In the genomic region with DNA sequence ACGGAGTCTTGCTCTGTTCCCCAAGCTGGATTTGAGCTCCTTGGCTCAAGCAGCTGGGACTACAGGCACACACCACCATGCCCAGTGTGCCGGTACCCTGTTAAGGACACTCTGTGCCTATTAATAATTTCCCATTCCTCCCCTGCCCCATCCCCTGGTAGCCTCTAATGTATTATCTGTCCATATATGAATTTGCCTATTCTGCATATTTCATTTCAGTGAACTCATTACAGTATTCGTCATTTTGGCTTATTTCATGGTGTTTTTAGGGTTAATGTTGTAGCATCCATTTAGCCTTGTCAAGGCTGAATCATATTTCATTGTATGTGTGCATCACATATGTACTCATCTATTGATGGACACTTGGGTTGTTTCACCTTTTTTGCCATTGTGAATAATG, we compare ENCODE assay signal across 16 cellular contexts. TPM values are rescaled to one million over a fixed set of nuclear protein-coding genes. Genes with fewer than 3 reads are reported as not detected.
DNase-seq lines count a peak whose midpoint lies in the region; ATAC-seq and TF ChIP-seq lines count a peak whose summit lies in the region.
"Had no signal": no experiment of that assay in that cellular context is flagged by ENCODE, and none has a peak within 500 bp of the region (broad histone marks: within the 10 kb centered on the region; RNA-seq: fewer than 3 reads in every experiment).

No MANE protein-coding gene starts in this region.

- peaks cover 3% of the 10 kb centered on the region; the same call in 1 of the 2 replicates for H4K20me1 ChIP-seq in GM23248 (ENCODE audit: insufficient read depth)

- intact Hi-C loops in A673 (cut with micrococcal nuclease; ENCODE audit: unreplicated experiment), result no loop called here
- intact Hi-C loops in activated T-helper 2 cell treated with anti-CD3 and anti-CD28 coated beads, Interferon-gamma antibody, Interleukin-2, Interleukin-4, amounts not matched to agents 10 μg/mL and 5 μg/mL and 100 μg/mL, durations not matched to agents 14 hours and 24 hours and 36 hours (cut with micrococcal nuclease), result no loop called here

- H3K36me3 ChIP-seq in A673 (ENCODE audit: insufficient read depth, low read length, poor library complexity, severe bottlenecking) (peaks cover 50% of the 10 kb centered on the region), GM23248 (ENCODE audit: low read depth) (peaks cover 34% of the 10 kb centered on the region)

- H2AFZ ChIP-seq in GM23248, result no peak overlapping the region

- H3K4me1 ChIP-seq in A673 (ENCODE audit: insufficient read depth, low read length, poor library complexity, severe bottlenecking), result peaks cover 6% of the 10 kb centered on the region
- H3K4me1 ChIP-seq in GM23248 (ENCODE audit: insufficient read depth), result peaks cover 24% of the 10 kb centered on the region

- in situ Hi-C loops in GM23248 (cut with MboI), result no loop called here

- H3K9me3 Mint-ChIP-seq in activated T-helper 2 cell treated with anti-CD3 and anti-CD28 coated beads, Interferon-gamma antibody, Interleukin-2, Interleukin-4, amounts not matched to agents 10 μg/mL and 5 μg/mL and 100 μg/mL, durations not matched to agents 14 hours and 24 hours and 36 hours, result no peaks in the 10 kb centered on the region
- no peaks in the 10 kb centered on the region for H3K9me3 Mint-ChIP-seq in memory B cell

- no peak for ATAC-seq in memory B cell (ENCODE audit: low read depth)
- no peak for ATAC-seq in HG03135 (IDR thresholded peaks at IDR 0.05; ENCODE audit: unreplicated experiment)
- ATAC-seq: heart right ventricle had no signal

- H3F3A ChIP-seq in GM23248 (ENCODE audit: insufficient read depth), result peaks cover 13% of the 10 kb centered on the region

- no peaks in the 10 kb centered on the region for H3K27me3 Mint-ChIP-seq in activated T-helper 2 cell treated with anti-CD3 and anti-CD28 coated beads, Interferon-gamma antibody, Interleukin-2, Interleukin-4, amounts not matched to agents 10 μg/mL and 5 μg/mL and 100 μg/mL, durations not matched to agents 14 hours and 24 hours and 36 hours (ENCODE audit: low read depth)
- no peaks in the 10 kb centered on the region for H3K27me3 Mint-ChIP-seq in memory B cell

- H3K4me1 Mint-ChIP-seq in activated T-helper 2 cell treated with anti-CD3 and anti-CD28 coated beads, Interferon-gamma antibody, Interleukin-2, Interleukin-4, amounts not matched to agents 10 μg/mL and 5 μg/mL and 100 μg/mL, durations not matched to agents 14 hours and 24 hours and 36 hours (ENCODE audit: low read depth), result peaks cover 15% of the 10 kb centered on the region
- peaks cover 20% of the 10 kb centered on the region for H3K4me1 Mint-ChIP-seq in memory B cell

- POLR2A ChIA-PET in A673 (lab: Charles Lee; ENCODE audit: low non-redundant PET), result no interaction called here

- TF ChIP-seq CTCF in A673 (conservative IDR thresholded peaks at IDR 0.05; ENCODE audit: low read depth, low read length), result no peak

- H3K9me3 ChIP-seq in A673 (ENCODE audit: low read depth, low read length, poor library complexity, severe bottlenecking) (no peaks in the 10 kb centered on the region), GM23248 (ENCODE audit: low read depth) (no peaks in the 10 kb centered on the region)
- H3K9me3 ChIP-seq: heart right ventricle, stomach had no signal

- H3K27ac ChIP-seq in A673 (ENCODE audit: low read depth, low read length, poor library complexity, severe bottlenecking) (no peak overlapping the region), GM23248 (no peak overlapping the region), substantia nigra (ENCODE audit: low read depth, low read length, poor library complexity, severe bottlenecking) (no peak overlapping the region)
- H3K27ac ChIP-seq: dorsolateral prefrontal cortex, heart right ventricle, HL-60, stomach had no signal

- peak overlapping the region; percentile 16 for H3K4me3 ChIP-seq in A673 (ENCODE audit: low read depth, low read length, poor library complexity, severe bottlenecking)
- H3K4me3 ChIP-seq in GM23248, result 0 out of 2 replicates have a peak overlapping the region, but pooled peaks have one; percentile 3

- 85 to 90% methylated on average over 3 of the region's 3 CpGs for WGBS in GM23248 (ENCODE audit: low coverage in 1 of 2, low lambda C conversion rate in 2 of 2, missing lambda C conversion rate in 2 of 2), 2 experiments

- H3K9me2 ChIP-seq in GM23248 (ENCODE audit: insufficient read depth), result no peaks in the 10 kb centered on the region

- H3K9ac ChIP-seq in GM23248, result no peak overlapping the region

- H3K27ac Mint-ChIP-seq in activated T-helper 2 cell treated with anti-CD3 and anti-CD28 coated beads, Interferon-gamma antibody, Interleukin-2, Interleukin-4, amounts not matched to agents 10 μg/mL and 5 μg/mL and 100 μg/mL, durations not matched to agents 14 hours and 24 hours and 36 hours, result peak overlapping the region; percentile 63
- no peak overlapping the region for H3K27ac Mint-ChIP-seq in memory B cell

- CTCF ChIA-PET in A673 (lab: Charles Lee), result no interaction called here

- peak overlapping the region; percentile 8 for H3K4me2 ChIP-seq in GM23248 (ENCODE audit: unreplicated experiment)

- peak overlapping the region; percentile 70 for H3K4me3 Mint-ChIP-seq in activated T-helper 2 cell treated with anti-CD3 and anti-CD28 coated beads, Interferon-gamma antibody, Interleukin-2, Interleukin-4, amounts not matched to agents 10 μg/mL and 5 μg/mL and 100 μg/mL, durations not matched to agents 14 hours and 24 hours and 36 hours (ENCODE audit: low read depth)
- H3K4me3 Mint-ChIP-seq in memory B cell, result peak overlapping the region; percentile 41

- no TSS peak for BruUV-seq in A673 (replicated peaks; lab: Mats Ljungman, UMichigan)

- peaks cover 49% of the 10 kb centered on the region for H3K36me3 Mint-ChIP-seq in activated T-helper 2 cell treated with anti-CD3 and anti-CD28 coated beads, Interferon-gamma antibody, Interleukin-2, Interleukin-4, amounts not matched to agents 10 μg/mL and 5 μg/mL and 100 μg/mL, durations not matched to agents 14 hours and 24 hours and 36 hours (ENCODE audit: low read depth)
- H3K36me3 Mint-ChIP-seq in memory B cell, result peaks cover 21% of the 10 kb centered on the region

- H3K27me3 ChIP-seq in A673 (replicated peaks; ENCODE audit: insufficient read depth, low read depth, low read length, poor library complexity), result no peaks in the 10 kb centered on the region
- H3K27me3 ChIP-seq in GM23248 (replicated peaks; ENCODE audit: insufficient read depth), result no peaks in the 10 kb centered on the region
- H3K27me3 ChIP-seq: dorsolateral prefrontal cortex, heart right ventricle, stomach had no signal

- DNase-seq in A673 (ENCODE audit: low spot score) (no peak), GM23248 (no peak), memory B cell (ENCODE audit: low spot score in 2 of 2) (no peak), substantia nigra (lab: John Stamatoyannopoulos, UW) (no peak), NCI-H2081 treated with DMSO at 0.1 percent for 48 hours (lab: John Stamatoyannopoulos, UW) (no peak), amygdala (lab: John Stamatoyannopoulos, UW) (no peak)
- no peak for DNase-seq in activated T-helper 2 cell treated with anti-CD3 and anti-CD28 coated beads, Interferon-gamma antibody, Interleukin-2, Interleukin-4, amounts not matched to agents 10 μg/mL and 5 μg/mL and 100 μg/mL, durations not matched to agents 14 hours and 24 hours and 36 hours (ENCODE audit: low spot score)
- DNase-seq: activated effector memory CD4-positive, alpha-beta T cell treated with anti-CD3 and anti-CD28 coated beads, Interleukin-2, amount 50 U/mL, for 16 hours; COR-L47; dorsolateral prefrontal cortex; heart right ventricle; NCI-H1417 treated with DMSO at 0.1 percent for 48 hours; stomach; T-helper 9 cell had no signal

- peaks cover 67% of the 10 kb centered on the region for H3K79me2 ChIP-seq in GM23248 (ENCODE audit: insufficient read depth)

RNA-seq across cellular contexts. Expression of a gene that starts 2.8 kb away (rescaled TPM):
- total RNA-seq in A673 (2021), result 465 and 474 TPM in 2 replicates
- 51.7 and 56.0 TPM in 2 replicates for total RNA-seq in GM23248 (2014; rRNA removed; shearing (Covaris generic))
- polyA plus RNA-seq in GM23248 (2016; fragmentation: Nextera tagmentation; extraction: Ambion mirVana), result 487 TPM in 2 replicates
- total RNA-seq in activated T-helper 2 cell treated with anti-CD3 and anti-CD28 coated beads, Interferon-gamma antibody, Interleukin-2, Interleukin-4, amounts not matched to agents 10 μg/mL and 5 μg/mL and 100 μg/mL, durations not matched to agents 14 hours and 24 hours and 36 hours, result 226 and 228 TPM in 2 replicates

RNA-seq across cellular contexts. Expression of a gene that starts 33.6 kb away (rescaled TPM):
- total RNA-seq in A673 (2021), result 93.3 and 109 TPM in 2 replicates
- total RNA-seq in GM23248 (2014; rRNA removed; shearing (Covaris generic)), result 7.8 and 8.6 TPM in 2 replicates
- polyA plus RNA-seq in GM23248 (2016; fragmentation: Nextera tagmentation; extraction: Ambion mirVana), result 11.2 and 14.3 TPM in 2 replicates
- total RNA-seq in activated T-helper 2 cell treated with anti-CD3 and anti-CD28 coated beads, Interferon-gamma antibody, Interleukin-2, Interleukin-4, amounts not matched to agents 10 μg/mL and 5 μg/mL and 100 μg/mL, durations not matched to agents 14 hours and 24 hours and 36 hours, result 29.4 and 29.6 TPM in 2 replicates

RNA-seq across cellular contexts. Expression of a gene that starts 33.7 kb away (rescaled TPM):
- 53.1 and 53.3 TPM in 2 replicates for total RNA-seq in A673 (2021)
- total RNA-seq in GM23248 (2014; rRNA removed; shearing (Covaris generic)), result 18.8 and 20.5 TPM in 2 replicates
- polyA plus RNA-seq in GM23248 (2016; fragmentation: Nextera tagmentation; extraction: Ambion mirVana), result 42.8 and 43.4 TPM in 2 replicates
- total RNA-seq in activated T-helper 2 cell treated with anti-CD3 and anti-CD28 coated beads, Interferon-gamma antibody, Interleukin-2, Interleukin-4, amounts not matched to agents 10 μg/mL and 5 μg/mL and 100 μg/mL, durations not matched to agents 14 hours and 24 hours and 36 hours, result 28.5 and 28.9 TPM in 2 replicates
